In the genomic region with DNA sequence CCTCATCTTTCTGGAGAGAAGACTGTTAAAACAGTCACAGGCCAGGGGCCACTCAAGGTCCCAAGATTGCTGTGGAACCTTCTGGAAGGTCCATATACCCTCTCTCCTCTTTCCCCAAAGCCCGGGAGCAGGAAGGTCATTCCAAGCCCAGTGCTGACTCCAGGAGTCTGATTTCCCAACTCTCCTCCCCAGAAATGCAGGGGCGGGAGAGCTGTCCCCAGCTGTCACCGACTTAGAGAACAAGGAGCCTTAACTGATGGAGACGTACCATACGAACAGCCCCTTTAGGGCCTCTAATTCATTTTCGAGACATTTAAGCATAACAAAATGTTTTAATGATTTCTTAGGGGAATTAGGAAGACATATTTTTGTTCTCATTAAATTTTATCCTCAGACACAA, we compare ENCODE assay signal across 14 cellular contexts.
DNase-seq lines count a peak whose midpoint lies in the region; ATAC-seq and TF ChIP-seq lines count a peak whose summit lies in the region.
"Had no signal": no experiment of that assay in that cellular context is flagged by ENCODE, and none has a peak within 500 bp of the region (broad histone marks: within the 10 kb centered on the region; RNA-seq: fewer than 3 reads in every experiment).

No MANE protein-coding gene starts in this region.

- peak overlapping the region; percentile 28 to 72 (median 61) for H3K27ac Mint-ChIP-seq in nephron

- no peak overlapping the region for H3K27ac ChIP-seq in testis
- H3K27ac ChIP-seq: BLaER1 treated with 17β-estradiol and CSF1 and Interleukin-3, amounts not matched to agents 10 nM and 100 nM had no signal

- peak in 2 of 3 experiments; percentile 25 to 62 for DNase-seq in NCI-H1417 (lab: John Stamatoyannopoulos, UW)
- no peak for DNase-seq in NCI-H1417 treated with DMSO at 0.1 percent for 48 hours (lab: John Stamatoyannopoulos, UW)
- DNase-seq in left ventricle myocardium superior: no peak
- DNase-seq in left cardiac atrium: no peak
- DNase-seq in testis: peak; percentile 34
- no peak for DNase-seq in omental fat pad (ENCODE audit: low spot score)
- DNase-seq: 8988T; ACHN; CD4-positive, CD25-positive, alpha-beta regulatory T cell; DMS79 had no signal

- peaks cover 33% of the 10 kb centered on the region for H3K4me1 Mint-ChIP-seq in nephron

- ATAC-seq in left ventricle myocardium superior: peak; percentile 46
- ATAC-seq in left cardiac atrium: no peak
- no peak for ATAC-seq in HG02981 (IDR thresholded peaks at IDR 0.05; ENCODE audit: unreplicated experiment)
- ATAC-seq in omental fat pad (ENCODE audit: low FRiP score): no peak
- ATAC-seq: GM12878 had no signal

- no peaks in the 10 kb centered on the region for H3K36me3 Mint-ChIP-seq in nephron (ENCODE audit: low read depth)
- H3K36me3 Mint-ChIP-seq: CD4-positive, CD25-positive, alpha-beta regulatory T cell had no signal

- 27 to 29% methylated on average over 6 of the region's 6 CpGs for WGBS in testis, 2 donors

- no peak overlapping the region for H3K4me3 ChIP-seq in testis
- H3K4me3 ChIP-seq: BLaER1 treated with 17β-estradiol and CSF1 and Interleukin-3, amounts not matched to agents 10 nM and 100 nM; GM12878 had no signal

- no peaks in the 10 kb centered on the region for H3K9me3 Mint-ChIP-seq in nephron
- H3K9me3 Mint-ChIP-seq: CD4-positive, CD25-positive, alpha-beta regulatory T cell had no signal

- no peaks in the 10 kb centered on the region for H3K27me3 ChIP-seq in testis
- H3K27me3 ChIP-seq: BLaER1 treated with 17β-estradiol and CSF1 and Interleukin-3, amounts not matched to agents 10 nM and 100 nM had no signal

- H3K27me3 Mint-ChIP-seq in nephron (ENCODE audit: low read depth): peaks cover 10% of the 10 kb centered on the region

- intact Hi-C loops in left ventricle myocardium superior (cut with micrococcal nuclease): no loop called here
- intact Hi-C loops in left cardiac atrium (cut with DNase I): no loop called here
- intact Hi-C loops in testis (cut with DNase I; ENCODE audit: low total_unique reads): no loop called here

- no peaks in the 10 kb centered on the region for H3K36me3 ChIP-seq in testis (ENCODE audit: low read depth, missing control alignments)
- H3K36me3 ChIP-seq: BLaER1 treated with 17β-estradiol and CSF1 and Interleukin-3, amounts not matched to agents 10 nM and 100 nM had no signal

- H3K4me1 ChIP-seq in testis: no peaks in the 10 kb centered on the region

- TF ChIP-seq CTCF in nephron (IDR thresholded peaks at IDR 0.05; ENCODE audit: unreplicated experiment in 3 of 3) (no peak), testis (IDR thresholded peaks at IDR 0.05) (no peak), omental fat pad (IDR thresholded peaks at IDR 0.05) (no peak)

- no peak for TF ChIP-seq POLR2A in testis (IDR thresholded peaks at IDR 0.05)

- no peaks in the 10 kb centered on the region for H3K9me3 ChIP-seq in testis
- H3K9me3 ChIP-seq: BLaER1 treated with 17β-estradiol and CSF1 and Interleukin-3, amounts not matched to agents 10 nM and 100 nM had no signal

- peak overlapping the region in 1 of 3 experiments; percentile 5 for H3K4me3 Mint-ChIP-seq in nephron
- H3K4me3 Mint-ChIP-seq: CD4-positive, CD25-positive, alpha-beta regulatory T cell had no signal

Comparison
In these comparisons a context has a peak if more than half of its experiments do, and no peak if none do; other contexts are left out.
1. DNase-seq: peak in NCI-H1417 (2 of 3) and testis (single experiment); none in NCI-H1417 treated with DMSO at 0.1 percent for 48 hours (single experiment), left ventricle myocardium superior (single experiment), left cardiac atrium (single experiment) and omental fat pad (single experiment).